ENCODE assay signal across 34 cellular contexts in genomic region chr7:133423618-133424017, GRCh38.
"Had no signal": no experiment of that assay in that cellular context is flagged by ENCODE, and none has a peak within 500 bp of the region (broad histone marks: within the 10 kb centered on the region; RNA-seq: fewer than 3 reads in every experiment).

No MANE protein-coding gene starts in this region.

- H3K4me1 ChIP-seq: adrenal gland, ascending aorta, body of pancreas, breast epithelium had no signal

- ATAC-seq: activated naive CD4-positive, alpha-beta T cell treated with anti-CD3 and anti-CD28 coated beads, Interleukin-2, amount 50 U/mL, for 72 hours; activated naive CD8-positive, alpha-beta T cell treated with anti-CD3 and anti-CD28 coated beads, Interleukin-2, amount 50 U/mL, for 24 hours; activated T-cell treated with anti-CD3 and anti-CD28 coated beads, Interleukin-2, amount 50 U/mL, for 4 hours; activated T-cell treated with anti-CD3 and anti-CD28 coated beads, Interleukin-2, amount 50 U/mL, for 72 hours; activated T-helper 17 cell treated with anti-CD3 and anti-CD28 coated beads, Interleukin-2, amount 50 U/mL, for 72 hours; body of pancreas had no signal

- H3K9me3 ChIP-seq: adrenal gland, ascending aorta, body of pancreas had no signal

- H3K27me3 ChIP-seq: adrenal gland, ascending aorta, body of pancreas, brain microvascular endothelial cell, breast epithelium, cardiac muscle cell had no signal

- H3K4me3 ChIP-seq: adrenal gland, ascending aorta, body of pancreas, breast epithelium, cardiac muscle cell had no signal

- FAIRE-seq: astrocyte, bronchial epithelial cell had no signal

- H3K27ac ChIP-seq: adrenal gland, ascending aorta, body of pancreas, brain microvascular endothelial cell, breast epithelium, cardiac muscle cell had no signal

- H3K36me3 ChIP-seq: adrenal gland, brain microvascular endothelial cell, breast epithelium, cardiac muscle cell had no signal

- DNase-seq: activated effector memory CD4-positive, alpha-beta T cell treated with anti-CD3 and anti-CD28 coated beads, Interleukin-2, amount 50 U/mL, for 16 hours; activated effector memory CD4-positive, alpha-beta T cell treated with Interleukin-2 at 50 U/mL for 16 hours; activated gamma-delta T cell; activated gamma-delta T cell treated with Interleukin-2 at 50 U/mL for 16 hours; activated naive CD4-positive, alpha-beta T cell; activated naive CD4-positive, alpha-beta T cell treated with anti-CD3 and anti-CD28 coated beads for 36 hours; activated naive CD4-positive, alpha-beta T cell treated with anti-CD3 and anti-CD28 coated beads, Interleukin-2, amount 10 ng/mL, durations not matched to agents 7 days and 5 days; activated naive CD4-positive, alpha-beta T cell treated with anti-CD3 and anti-CD28 coated beads, Interleukin-2, amount 50 U/mL, for 16 hours; activated naive CD4-positive, alpha-beta T cell treated with Interleukin-2 at 50 U/mL for 16 hours; activated naive CD8-positive, alpha-beta T cell treated with anti-CD3 and anti-CD28 coated beads for 36 hours; activated naive CD8-positive, alpha-beta T cell treated with anti-CD3 and anti-CD28 coated beads, Interleukin-2, amount 10 ng/mL, durations not matched to agents 7 days and 5 days; activated naive CD8-positive, alpha-beta T cell treated with anti-CD3 and anti-CD28 coated beads, Interleukin-2, amount 50 U/mL, for 24 hours; activated T-cell treated with anti-CD3 and anti-CD28 coated beads, Interleukin-2, amount 50 U/mL, for 1 hour; activated T-cell treated with anti-CD3 and anti-CD28 coated beads, Interleukin-2, amount 50 U/mL, for 24 hours; activated T-cell treated with anti-CD3 and anti-CD28 coated beads, Interleukin-2, amount 50 U/mL, for 4 hours; activated T-cell treated with anti-CD3 and anti-CD28 coated beads, Interleukin-2, amount 50 U/mL, for 48 hours; activated T-cell treated with anti-CD3 and anti-CD28 coated beads, Interleukin-2, amount 50 U/mL, for 72 hours; adrenal gland; amniotic stem cell; amygdala; anterior cingulate cortex; aorta; body of pancreas; brain microvascular endothelial cell; caudate nucleus; central memory CD4-positive, alpha-beta T cell; cerebellar nuclear complex had no signal
